In the genomic region with DNA sequence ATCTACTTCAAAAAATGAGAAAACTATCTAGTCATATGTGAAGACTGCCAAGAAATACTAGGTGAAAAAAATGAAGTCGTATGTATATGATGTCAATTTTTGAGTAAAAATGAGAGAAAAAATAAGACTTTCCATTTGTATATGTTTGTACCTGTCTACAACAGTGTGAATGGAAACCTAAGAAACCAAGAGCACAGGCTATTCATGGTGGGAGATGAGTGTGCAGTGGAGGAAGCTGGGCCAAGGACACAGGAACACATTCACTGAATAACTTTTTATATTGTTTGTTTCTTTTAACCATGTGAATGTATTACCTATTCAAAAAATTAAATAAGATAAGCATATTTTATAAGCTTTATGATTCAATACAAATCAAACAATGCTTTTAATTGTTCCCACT, we compare ENCODE assay signal across 17 cellular contexts.
DNase-seq lines count a peak whose midpoint lies in the region; ATAC-seq lines count a peak whose summit lies in the region.
"Had no signal": no experiment of that assay in that cellular context is flagged by ENCODE, and none has a peak within 500 bp of the region (broad histone marks: within the 10 kb centered on the region; RNA-seq: fewer than 3 reads in every experiment).

No MANE protein-coding gene starts in this region.

- H3K4me1 Mint-ChIP-seq in activated naive CD4-positive, alpha-beta T cell treated with anti-CD3 and anti-CD28 coated beads for 36 hours (ENCODE audit: low read depth) = no peaks in the 10 kb centered on the region
- no peaks in the 10 kb centered on the region for H3K4me1 Mint-ChIP-seq in activated T-helper 17 cell treated with anti-CD3 and anti-CD28 coated beads, Interleukin-2, amount 50 U/mL, for 72 hours
- H3K4me1 Mint-ChIP-seq in stimulated activated naive CD8-positive, alpha-beta T cell treated with anti-CD3 and anti-CD28 coated beads, Interleukin-15, amount 100 ng/mL, for 72 hours = no peaks in the 10 kb centered on the region

- in situ Hi-C loops in SK-MEL-5 (cut with HindIII; ENCODE audit: low pct_unique_long_range_greater_than_20kb, low sequenced_read_pairs) = loop anchor here (10.0 kb wide), 1 partner anchor 50 kb away; no protein-coding TSS in a partner anchor

- H3K27ac Mint-ChIP-seq in activated naive CD4-positive, alpha-beta T cell treated with anti-CD3 and anti-CD28 coated beads for 36 hours = no peak overlapping the region
- H3K27ac Mint-ChIP-seq in activated T-helper 17 cell treated with anti-CD3 and anti-CD28 coated beads, Interleukin-2, amount 50 U/mL, for 72 hours = no peak overlapping the region
- no peak overlapping the region for H3K27ac Mint-ChIP-seq in stimulated activated naive CD8-positive, alpha-beta T cell treated with anti-CD3 and anti-CD28 coated beads, Interleukin-15, amount 100 ng/mL, for 72 hours
- H3K27ac Mint-ChIP-seq: CD8-positive, alpha-beta T cell; H9 had no signal

- no peaks in the 10 kb centered on the region for H3K27me3 Mint-ChIP-seq in activated naive CD4-positive, alpha-beta T cell treated with anti-CD3 and anti-CD28 coated beads for 36 hours (ENCODE audit: low read depth)
- no peaks in the 10 kb centered on the region for H3K27me3 Mint-ChIP-seq in activated T-helper 17 cell treated with anti-CD3 and anti-CD28 coated beads, Interleukin-2, amount 50 U/mL, for 72 hours
- no peaks in the 10 kb centered on the region for H3K27me3 Mint-ChIP-seq in stimulated activated naive CD8-positive, alpha-beta T cell treated with anti-CD3 and anti-CD28 coated beads, Interleukin-15, amount 100 ng/mL, for 72 hours

- no peak overlapping the region for H3K4me3 Mint-ChIP-seq in activated naive CD4-positive, alpha-beta T cell treated with anti-CD3 and anti-CD28 coated beads for 36 hours
- no peak overlapping the region for H3K4me3 Mint-ChIP-seq in activated T-helper 17 cell treated with anti-CD3 and anti-CD28 coated beads, Interleukin-2, amount 50 U/mL, for 72 hours
- no peak overlapping the region for H3K4me3 Mint-ChIP-seq in stimulated activated naive CD8-positive, alpha-beta T cell treated with anti-CD3 and anti-CD28 coated beads, Interleukin-15, amount 100 ng/mL, for 72 hours
- H3K4me3 Mint-ChIP-seq: CD8-positive, alpha-beta T cell; H9 had no signal

- H3K36me3 Mint-ChIP-seq in activated naive CD4-positive, alpha-beta T cell treated with anti-CD3 and anti-CD28 coated beads for 36 hours (ENCODE audit: low read depth) = peaks cover 11% of the 10 kb centered on the region
- H3K36me3 Mint-ChIP-seq in activated T-helper 17 cell treated with anti-CD3 and anti-CD28 coated beads, Interleukin-2, amount 50 U/mL, for 72 hours (ENCODE audit: low read depth) = peaks cover 64% of the 10 kb centered on the region

- intact Hi-C loops in activated naive CD4-positive, alpha-beta T cell treated with anti-CD3 and anti-CD28 coated beads for 36 hours (cut with micrococcal nuclease) = loop anchor here (1.0 kb wide), 1 partner anchor 68 kb away; no protein-coding TSS in a partner anchor

- peak; percentile 72 for ATAC-seq in activated T-helper 17 cell treated with anti-CD3 and anti-CD28 coated beads, Interleukin-2, amount 50 U/mL, for 72 hours (replicated peaks)
- ATAC-seq in stimulated activated naive CD8-positive, alpha-beta T cell treated with anti-CD3 and anti-CD28 coated beads, Interleukin-15, amount 100 ng/mL, for 72 hours = peak; percentile 75
- ATAC-seq: A549; CD8-positive, alpha-beta T cell; HepG2 had no signal

- peak; percentile 11 for DNase-seq in activated naive CD4-positive, alpha-beta T cell treated with anti-CD3 and anti-CD28 coated beads for 36 hours
- DNase-seq in activated naive CD4-positive, alpha-beta T cell (lab: John Stamatoyannopoulos, UW) = no peak
- DNase-seq in SK-MEL-5 (ENCODE audit: low read depth, low spot score) (peak; percentile 4), hepatic stellate cell (ENCODE audit: low spot score) (no peak), germinal center (ENCODE audit: low spot score) (no peak)
- DNase-seq in stimulated activated naive CD8-positive, alpha-beta T cell treated with anti-CD3 and anti-CD28 coated beads, Interleukin-15, amount 100 ng/mL, for 72 hours = no peak
- DNase-seq: BE2C; CD8-positive, alpha-beta T cell; COR-L47; DMS153; DMS79 treated with DMSO at 0.1 percent for 48 hours; EL; GOT3; H9 had no signal

- CTCF ChIA-PET in activated naive CD4-positive, alpha-beta T cell treated with anti-CD3 and anti-CD28 coated beads for 36 hours (lab: Charles Lee) = no interaction called here

- H3K9me3 Mint-ChIP-seq in activated naive CD4-positive, alpha-beta T cell treated with anti-CD3 and anti-CD28 coated beads for 36 hours = no peaks in the 10 kb centered on the region
- H3K9me3 Mint-ChIP-seq in activated T-helper 17 cell treated with anti-CD3 and anti-CD28 coated beads, Interleukin-2, amount 50 U/mL, for 72 hours = no peaks in the 10 kb centered on the region
- H3K9me3 Mint-ChIP-seq in stimulated activated naive CD8-positive, alpha-beta T cell treated with anti-CD3 and anti-CD28 coated beads, Interleukin-15, amount 100 ng/mL, for 72 hours = no peaks in the 10 kb centered on the region
- H3K9me3 Mint-ChIP-seq: CD8-positive, alpha-beta T cell; H9 had no signal

Comparison
In these comparisons a context has a peak if more than half of its experiments do, and no peak if none do; other contexts are left out.
1. DNase-seq: peak in activated naive CD4-positive, alpha-beta T cell treated with anti-CD3 and anti-CD28 coated beads for 36 hours (single experiment) and SK-MEL-5 (single experiment); none in activated naive CD4-positive, alpha-beta T cell (0 of 4), stimulated activated naive CD8-positive, alpha-beta T cell treated with anti-CD3 and anti-CD28 coated beads, Interleukin-15, amount 100 ng/mL, for 72 hours (0 of 2), hepatic stellate cell (single experiment) and germinal center (single experiment).